Comparison of ENCODE assay signal across 36 cellular contexts in the genomic region with DNA sequence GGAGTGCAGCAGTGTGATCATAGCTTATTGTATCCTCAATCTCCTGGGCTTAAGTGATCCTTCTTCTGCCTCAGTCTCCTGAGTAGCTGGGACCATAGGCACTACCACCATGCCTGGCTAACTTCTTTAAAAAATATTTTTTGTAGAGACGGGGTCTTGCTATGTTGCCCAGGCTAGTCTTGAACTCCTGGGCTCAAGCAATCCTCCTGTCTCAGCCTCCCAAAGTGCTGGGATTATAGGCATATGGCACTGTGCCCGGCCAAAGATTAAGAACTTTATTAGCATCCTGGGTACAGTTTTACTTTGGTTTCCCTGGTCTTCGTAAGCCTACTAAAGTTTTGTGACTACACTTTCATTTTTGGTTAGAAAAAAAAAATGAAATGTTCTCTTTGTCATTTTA.
"Had no signal": no experiment of that assay in that cellular context is flagged by ENCODE, and none has a peak within 500 bp of the region (broad histone marks: within the 10 kb centered on the region; RNA-seq: fewer than 3 reads in every experiment).

No MANE protein-coding gene starts in this region.

- H3K4me3 ChIP-seq: adrenal gland, ascending aorta, cardiac muscle cell had no signal

- H3K9me3 Mint-ChIP-seq: activated CD4-positive, alpha-beta memory T cell treated with anti-CD3 and anti-CD28 coated beads, Interleukin-2, amount 10 ng/mL, durations not matched to agents 7 days and 5 days; activated CD4-positive, alpha-beta T cell treated with anti-CD3 and anti-CD28 coated beads, Interleukin-2, amount 10 ng/mL, durations not matched to agents 7 days and 5 days; activated naive CD4-positive, alpha-beta T cell treated with anti-CD3 and anti-CD28 coated beads, Interleukin-2, amount 10 ng/mL, durations not matched to agents 7 days and 5 days; activated naive CD4-positive, alpha-beta T cell treated with anti-CD3 and anti-CD28 coated beads, Interleukin-2, amount 50 U/mL, for 24 hours; activated naive CD8-positive, alpha-beta T cell treated with anti-CD3 and anti-CD28 coated beads, Interleukin-2, amount 10 ng/mL, durations not matched to agents 7 days and 5 days; activated T-cell treated with anti-CD3 and anti-CD28 coated beads, Interleukin-2, amount 50 U/mL, for 24 hours; activated T-helper 2 cell treated with anti-CD3 and anti-CD28 coated beads, Interferon-gamma antibody, Interleukin-2, Interleukin-4, amounts not matched to agents 10 μg/mL and 5 μg/mL and 100 μg/mL, durations not matched to agents 14 hours and 24 hours and 36 hours; brain; central memory CD8-positive, alpha-beta T cell; T-helper 1 cell treated with Interleukin-12 subunit alpha and Interleukin-12 subunit beta and Interleukin-4 antibody, amounts not matched to agents 30 μg/mL and 1 μg/mL, for 36 hours; T-helper 2 cell treated with Interferon-gamma antibody and Interleukin-4, amounts not matched to agents 5 μg/mL and 100 μg/mL, for 36 hours had no signal

- DNase-seq: activated CD4-positive, alpha-beta memory T cell treated with anti-CD3 and anti-CD28 coated beads, Interleukin-2, amount 10 ng/mL, durations not matched to agents 7 days and 5 days; activated CD4-positive, alpha-beta T cell treated with anti-CD3 and anti-CD28 coated beads for 1 hour; activated CD4-positive, alpha-beta T cell treated with anti-CD3 and anti-CD28 coated beads for 36 hours; activated CD4-positive, alpha-beta T cell treated with anti-CD3 and anti-CD28 coated beads for 48 hours; activated CD4-positive, alpha-beta T cell treated with anti-CD3 and anti-CD28 coated beads, Interleukin-2, amount 10 ng/mL, durations not matched to agents 7 days and 5 days; activated CD4-positive, alpha-beta T cell treated with anti-CD3 and anti-CD28 coated beads, Interleukin-2, amount 50 U/mL, for 48 hours; activated CD4-positive, CD25-positive, alpha-beta regulatory T cell; activated CD8-positive, alpha-beta memory T cell treated with anti-CD3 and anti-CD28 coated beads for 24 hours; activated CD8-positive, alpha-beta memory T cell treated with anti-CD3 and anti-CD28 coated beads, Interleukin-2, amount 10 ng/mL, durations not matched to agents 7 days and 5 days; activated CD8-positive, alpha-beta memory T cell treated with anti-CD3 and anti-CD28 coated beads, Interleukin-2, amount 50 U/mL, for 48 hours; activated CD8-positive, alpha-beta T cell treated with anti-CD3 and anti-CD28 coated beads, Interleukin-2, amount 10 ng/mL, durations not matched to agents 7 days and 5 days; activated effector memory CD4-positive, alpha-beta T cell treated with Interleukin-2 at 50 U/mL for 16 hours; activated gamma-delta T cell; activated naive CD4-positive, alpha-beta T cell treated with anti-CD3 and anti-CD28 coated beads, Interleukin-2, amount 10 ng/mL, durations not matched to agents 7 days and 5 days; activated naive CD4-positive, alpha-beta T cell treated with Interleukin-2 at 50 U/mL for 16 hours; activated naive CD8-positive, alpha-beta T cell treated with anti-CD3 and anti-CD28 coated beads, Interleukin-2, amount 10 ng/mL, durations not matched to agents 7 days and 5 days; activated T-cell treated with anti-CD3 and anti-CD28 coated beads, Interleukin-2, amount 50 U/mL, for 24 hours; activated T-cell treated with anti-CD3 and anti-CD28 coated beads, Interleukin-2, amount 50 U/mL, for 48 hours; adrenal gland; amniotic stem cell; caudate nucleus; cerebellar nuclear complex; T-helper 1 cell; T-helper 2 cell; T-helper 9 cell had no signal

- H3K4me3 Mint-ChIP-seq: activated CD4-positive, alpha-beta memory T cell treated with anti-CD3 and anti-CD28 coated beads, Interleukin-2, amount 10 ng/mL, durations not matched to agents 7 days and 5 days; activated CD4-positive, alpha-beta T cell treated with anti-CD3 and anti-CD28 coated beads for 36 hours; activated CD4-positive, alpha-beta T cell treated with anti-CD3 and anti-CD28 coated beads, Interleukin-2, amount 10 ng/mL, durations not matched to agents 7 days and 5 days; activated CD8-positive, alpha-beta memory T cell treated with anti-CD3 and anti-CD28 coated beads, Interleukin-2, amount 10 ng/mL, durations not matched to agents 7 days and 5 days; activated CD8-positive, alpha-beta T cell treated with anti-CD3 and anti-CD28 coated beads, Interleukin-2, amount 10 ng/mL, durations not matched to agents 7 days and 5 days; activated naive CD4-positive, alpha-beta T cell treated with anti-CD3 and anti-CD28 coated beads, Interleukin-2, amount 10 ng/mL, durations not matched to agents 7 days and 5 days; activated naive CD4-positive, alpha-beta T cell treated with anti-CD3 and anti-CD28 coated beads, Interleukin-2, amount 50 U/mL, for 24 hours; activated naive CD8-positive, alpha-beta T cell; activated naive CD8-positive, alpha-beta T cell treated with anti-CD3 and anti-CD28 coated beads, Interleukin-2, amount 10 ng/mL, durations not matched to agents 7 days and 5 days; activated T-cell treated with anti-CD3 and anti-CD28 coated beads, Interleukin-2, amount 50 U/mL, for 24 hours; brain; central memory CD8-positive, alpha-beta T cell; T-helper 1 cell treated with Interleukin-12 subunit alpha and Interleukin-12 subunit beta and Interleukin-4 antibody, amounts not matched to agents 30 μg/mL and 1 μg/mL, for 36 hours; T-helper 2 cell treated with Interferon-gamma antibody and Interleukin-4, amounts not matched to agents 5 μg/mL and 100 μg/mL, for 36 hours had no signal

- H3K27ac Mint-ChIP-seq: activated CD4-positive, alpha-beta memory T cell treated with anti-CD3 and anti-CD28 coated beads, Interleukin-2, amount 10 ng/mL, durations not matched to agents 7 days and 5 days; activated CD4-positive, alpha-beta T cell treated with anti-CD3 and anti-CD28 coated beads for 36 hours; activated CD4-positive, alpha-beta T cell treated with anti-CD3 and anti-CD28 coated beads, Interleukin-2, amount 10 ng/mL, durations not matched to agents 7 days and 5 days; activated CD8-positive, alpha-beta memory T cell treated with anti-CD3 and anti-CD28 coated beads, Interleukin-2, amount 10 ng/mL, durations not matched to agents 7 days and 5 days; activated CD8-positive, alpha-beta T cell treated with anti-CD3 and anti-CD28 coated beads, Interleukin-2, amount 10 ng/mL, durations not matched to agents 7 days and 5 days; activated naive CD4-positive, alpha-beta T cell treated with anti-CD3 and anti-CD28 coated beads, Interleukin-2, amount 10 ng/mL, durations not matched to agents 7 days and 5 days; activated naive CD4-positive, alpha-beta T cell treated with anti-CD3 and anti-CD28 coated beads, Interleukin-2, amount 50 U/mL, for 24 hours; activated naive CD8-positive, alpha-beta T cell treated with anti-CD3 and anti-CD28 coated beads, Interleukin-2, amount 10 ng/mL, durations not matched to agents 7 days and 5 days; activated T-cell treated with anti-CD3 and anti-CD28 coated beads, Interleukin-2, amount 50 U/mL, for 24 hours; activated T-helper 2 cell treated with anti-CD3 and anti-CD28 coated beads, Interferon-gamma antibody, Interleukin-2, Interleukin-4, amounts not matched to agents 10 μg/mL and 5 μg/mL and 100 μg/mL, durations not matched to agents 14 hours and 24 hours and 36 hours; brain; T-helper 1 cell treated with Interleukin-12 subunit alpha and Interleukin-12 subunit beta and Interleukin-4 antibody, amounts not matched to agents 30 μg/mL and 1 μg/mL, for 36 hours; T-helper 2 cell treated with Interferon-gamma antibody and Interleukin-4, amounts not matched to agents 5 μg/mL and 100 μg/mL, for 36 hours had no signal

- H3K27me3 Mint-ChIP-seq: activated CD4-positive, alpha-beta memory T cell treated with anti-CD3 and anti-CD28 coated beads, Interleukin-2, amount 10 ng/mL, durations not matched to agents 7 days and 5 days; activated CD4-positive, alpha-beta T cell treated with anti-CD3 and anti-CD28 coated beads for 36 hours; activated CD4-positive, alpha-beta T cell treated with anti-CD3 and anti-CD28 coated beads, Interleukin-2, amount 10 ng/mL, durations not matched to agents 7 days and 5 days; activated CD8-positive, alpha-beta memory T cell treated with anti-CD3 and anti-CD28 coated beads, Interleukin-2, amount 10 ng/mL, durations not matched to agents 7 days and 5 days; activated naive CD4-positive, alpha-beta T cell treated with anti-CD3 and anti-CD28 coated beads, Interleukin-2, amount 10 ng/mL, durations not matched to agents 7 days and 5 days; activated naive CD4-positive, alpha-beta T cell treated with anti-CD3 and anti-CD28 coated beads, Interleukin-2, amount 50 U/mL, for 24 hours; activated naive CD8-positive, alpha-beta T cell; activated naive CD8-positive, alpha-beta T cell treated with anti-CD3 and anti-CD28 coated beads, Interleukin-2, amount 10 ng/mL, durations not matched to agents 7 days and 5 days; activated T-cell treated with anti-CD3 and anti-CD28 coated beads, Interleukin-2, amount 50 U/mL, for 24 hours; brain; central memory CD8-positive, alpha-beta T cell had no signal

- H3K9me3 ChIP-seq: adrenal gland, ascending aorta had no signal

- H3K36me3 ChIP-seq: adrenal gland had no signal

- H3K27ac ChIP-seq: adrenal gland, ascending aorta, cardiac muscle cell, VCaP had no signal

- ATAC-seq: activated CD4-positive, alpha-beta T cell treated with anti-CD3 and anti-CD28 coated beads for 36 hours; activated CD4-positive, CD25-positive, alpha-beta regulatory T cell treated with anti-CD3 and anti-CD28 coated beads, Interleukin-2, amount 50 U/mL, for 24 hours; activated CD8-positive, alpha-beta memory T cell treated with anti-CD3 and anti-CD28 coated beads, Interleukin-2, amount 10 ng/mL, durations not matched to agents 7 days and 5 days; activated CD8-positive, alpha-beta T cell treated with anti-CD3 and anti-CD28 coated beads, Interleukin-2, amount 10 ng/mL, durations not matched to agents 7 days and 5 days had no signal

- H3K27me3 ChIP-seq: adrenal gland, ascending aorta, cardiac muscle cell had no signal
